In the genomic region with DNA sequence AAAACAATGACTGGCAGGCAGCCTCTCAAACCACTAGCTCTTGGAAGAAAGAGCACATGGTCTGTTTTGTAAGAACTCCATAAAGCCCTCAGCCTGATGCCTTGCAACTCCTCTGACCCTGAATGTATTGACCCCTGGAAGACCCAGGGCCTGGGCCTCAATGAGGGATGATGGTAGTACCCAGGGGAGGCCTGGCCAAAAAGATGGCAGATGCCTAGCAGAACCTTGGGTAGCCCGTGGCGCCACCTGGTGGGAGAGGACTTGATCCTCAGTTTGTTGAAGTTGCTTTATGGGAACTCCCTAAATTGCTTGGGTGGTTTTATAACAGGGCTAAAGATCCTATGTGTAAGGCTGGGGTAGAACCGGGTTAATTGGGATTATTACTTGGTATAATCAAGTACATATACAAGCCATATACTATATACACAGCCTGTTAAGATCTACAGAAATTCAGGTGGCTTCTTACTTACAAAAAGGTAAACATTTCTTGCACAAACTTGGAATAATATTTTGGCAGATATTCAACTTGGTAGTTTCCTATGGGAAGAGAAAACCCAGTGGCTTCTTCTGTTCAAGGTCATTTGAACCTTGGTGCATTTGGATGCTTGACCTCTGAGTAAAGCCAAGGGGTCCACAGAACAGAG, we compare ENCODE assay signal across 1 cellular context.
TF ChIP-seq lines count a peak whose summit lies in the region.

No MANE protein-coding gene starts in this region.

TF ChIP-seq in HCT116, 20 proteins besides CTCF, POLR2A, EP300 and RAD21:
- TF ChIP-seq, protein P1, sequence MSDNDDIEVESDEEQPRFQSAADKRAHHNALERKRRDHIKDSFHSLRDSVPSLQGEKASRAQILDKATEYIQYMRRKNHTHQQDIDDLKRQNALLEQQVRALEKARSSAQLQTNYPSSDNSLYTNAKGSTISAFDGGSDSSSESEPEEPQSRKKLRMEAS (IDR thresholded peaks at IDR 0.05), result peak; percentile 61
- TF ChIP-seq YY1 (IDR thresholded peaks at IDR 0.05; ENCODE audit: extremely low read depth, insufficient replicate concordance, low read depth, low read length) (peak; percentile 91), CBX3 (IDR thresholded peaks at IDR 0.05; ENCODE audit: low read depth) (peak; percentile 93), SP1 (IDR thresholded peaks at IDR 0.05; ENCODE audit: low read depth) (no peak)
- TF ChIP-seq, protein P2, sequence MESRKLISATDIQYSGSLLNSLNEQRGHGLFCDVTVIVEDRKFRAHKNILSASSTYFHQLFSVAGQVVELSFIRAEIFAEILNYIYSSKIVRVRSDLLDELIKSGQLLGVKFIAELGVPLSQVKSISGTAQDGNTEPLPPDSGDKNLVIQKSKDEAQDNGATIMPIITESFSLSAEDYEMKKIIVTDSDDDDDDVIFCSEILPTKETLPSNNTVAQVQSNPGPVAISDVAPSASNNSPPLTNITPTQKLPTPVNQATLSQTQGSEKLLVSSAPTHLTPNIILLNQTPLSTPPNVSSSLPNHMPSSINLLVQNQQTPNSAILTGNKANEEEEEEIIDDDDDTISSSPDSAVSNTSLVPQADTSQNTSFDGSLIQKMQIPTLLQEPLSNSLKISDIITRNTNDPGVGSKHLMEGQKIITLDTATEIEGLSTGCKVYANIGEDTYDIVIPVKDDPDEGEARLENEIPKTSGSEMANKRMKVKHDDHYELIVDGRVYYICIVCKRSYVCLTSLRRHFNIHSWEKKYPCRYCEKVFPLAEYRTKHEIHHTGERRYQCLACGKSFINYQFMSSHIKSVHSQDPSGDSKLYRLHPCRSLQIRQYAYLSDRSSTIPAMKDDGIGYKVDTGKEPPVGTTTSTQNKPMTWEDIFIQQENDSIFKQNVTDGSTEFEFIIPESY (IDR thresholded peaks at IDR 0.05; ENCODE audit: extremely low read depth, insufficient replicate concordance, low read length), result no peak
TF ChIP-seq in HCT116: peak in this region for 3.
